23 cellular contexts compared by ENCODE assay signal in genomic region chr2:129791651-129792050, GRCh38.
DNase-seq lines count a peak whose midpoint lies in the region; ATAC-seq and TF ChIP-seq lines count a peak whose summit lies in the region.
"Had no signal": no experiment of that assay in that cellular context is flagged by ENCODE, and none has a peak within 500 bp of the region (broad histone marks: within the 10 kb centered on the region; RNA-seq: fewer than 3 reads in every experiment).

No MANE protein-coding gene starts in this region.

- H3K36me3 Mint-ChIP-seq in neural crest cell (ENCODE audit: low read depth): no peaks in the 10 kb centered on the region
- H3K36me3 Mint-ChIP-seq: CD14-positive monocyte; CD8-positive, alpha-beta memory T cell had no signal

- H3K27ac ChIP-seq in right atrium auricular region: no peak overlapping the region
- H3K27ac ChIP-seq: A549; BLaER1 treated with 17β-estradiol and CSF1 and Interleukin-3, amounts not matched to agents 10 nM and 100 nM had no signal

- intact Hi-C loops in Right ventricle myocardium superior (cut with DNase I): no loop called here

- H3K9me3 ChIP-seq in right atrium auricular region: no peaks in the 10 kb centered on the region
- H3K9me3 ChIP-seq: A549, BE2C had no signal

- peaks cover 12% of the 10 kb centered on the region for H3K4me1 Mint-ChIP-seq in neural crest cell
- H3K4me1 Mint-ChIP-seq: CD14-positive monocyte; CD8-positive, alpha-beta memory T cell had no signal

- H3K36me3 ChIP-seq in right atrium auricular region: no peaks in the 10 kb centered on the region
- H3K36me3 ChIP-seq: BE2C; BLaER1 treated with 17β-estradiol and CSF1 and Interleukin-3, amounts not matched to agents 10 nM and 100 nM had no signal

- peak overlapping the region; percentile 81 for H3K27ac Mint-ChIP-seq in neural crest cell (ENCODE audit: unreplicated experiment)
- H3K27ac Mint-ChIP-seq: CD4-positive, alpha-beta T cell; H9 had no signal

- no peaks in the 10 kb centered on the region for H3K9me3 Mint-ChIP-seq in neural crest cell
- H3K9me3 Mint-ChIP-seq: CD4-positive, alpha-beta T cell; CD8-positive, alpha-beta memory T cell; H9 had no signal

- H3K27me3 Mint-ChIP-seq in neural crest cell (ENCODE audit: low read depth): no peaks in the 10 kb centered on the region

- no peak overlapping the region for H3K4me3 ChIP-seq in right atrium auricular region
- H3K4me3 ChIP-seq: A549; BLaER1 treated with 17β-estradiol and CSF1 and Interleukin-3, amounts not matched to agents 10 nM and 100 nM; GM12878 had no signal

- DNase-seq in right atrium auricular region (ENCODE audit: low spot score): peak; percentile 4
- DNase-seq in Right ventricle myocardium superior: no peak
- DNase-seq in islet precursor cell: peak; percentile 41
- no peak for DNase-seq in neural crest cell (ENCODE audit: low read depth, low spot score)
- DNase-seq in stimulated activated CD4-positive, alpha-beta T cell treated with anti-CD3 and anti-CD28 coated beads, Interleukin-4, amount 100 ng/mL, for 24 hours: no peak
- no peak for DNase-seq in RPMI8226
- DNase-seq: 8988T; ACHN; AML-193; BE2C; CD4-positive, alpha-beta T cell; CD8-positive, alpha-beta memory T cell; DMS 273 treated with DMSO at 0.1 percent for 48 hours; DMS79; EL; GDM1 had no signal

- ATAC-seq in Right ventricle myocardium superior (ENCODE audit: poor library complexity) (no peak), GM19452 (IDR thresholded peaks at IDR 0.05; ENCODE audit: unreplicated experiment) (no peak)
- ATAC-seq: A549, GM12878, HCT116 had no signal

- H3K4me1 ChIP-seq in right atrium auricular region: no peaks in the 10 kb centered on the region
- H3K4me1 ChIP-seq: A549; BE2C; BLaER1 treated with 17β-estradiol and CSF1 and Interleukin-3, amounts not matched to agents 10 nM and 100 nM had no signal

- TF ChIP-seq CTCF in right atrium auricular region (IDR thresholded peaks at IDR 0.05): no peak
- no peak for TF ChIP-seq CTCF in neural crest cell (conservative IDR thresholded peaks at IDR 0.05)

- no peaks in the 10 kb centered on the region for H3K27me3 ChIP-seq in right atrium auricular region
- H3K27me3 ChIP-seq: BE2C; BLaER1 treated with 17β-estradiol and CSF1 and Interleukin-3, amounts not matched to agents 10 nM and 100 nM had no signal

- H3K4me3 Mint-ChIP-seq in neural crest cell: no peak overlapping the region
- H3K4me3 Mint-ChIP-seq: CD14-positive monocyte; CD4-positive, alpha-beta T cell; CD8-positive, alpha-beta memory T cell; H9 had no signal

Comparison
In these comparisons a context has a peak if more than half of its experiments do, and no peak if none do; other contexts are left out.
1. DNase-seq: peak in right atrium auricular region (single experiment) and islet precursor cell (single experiment); none in Right ventricle myocardium superior (single experiment), neural crest cell (single experiment), stimulated activated CD4-positive, alpha-beta T cell treated with anti-CD3 and anti-CD28 coated beads, Interleukin-4, amount 100 ng/mL, for 24 hours (single experiment) and RPMI8226 (single experiment).